Comparison of ENCODE assay signal across 10 cellular contexts in the genomic region with DNA sequence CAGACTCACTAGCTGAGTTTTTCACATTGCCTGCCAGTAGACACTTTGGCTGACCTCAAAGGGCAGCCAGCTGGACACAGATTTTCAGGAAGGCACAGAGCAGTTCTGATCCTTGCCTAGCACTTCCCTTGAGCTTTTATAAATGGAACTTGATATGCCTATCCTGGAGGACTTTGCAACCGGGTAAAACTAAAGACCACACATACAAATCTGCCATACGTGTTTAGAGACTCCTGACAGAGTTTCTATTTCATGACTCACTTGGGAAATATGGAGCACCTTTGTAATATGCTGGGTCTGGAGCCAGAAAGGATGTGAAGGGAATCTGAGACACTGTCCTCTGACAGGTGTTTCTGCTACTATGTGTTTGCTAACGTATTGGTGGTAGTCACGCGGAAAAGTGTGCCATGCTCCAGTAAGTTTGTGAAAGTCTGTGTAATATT. TPM values are rescaled to one million over a fixed set of nuclear protein-coding genes. Genes with fewer than 3 reads are reported as not detected.
DNase-seq lines count a peak whose midpoint lies in the region; ATAC-seq and TF ChIP-seq lines count a peak whose summit lies in the region.
"Had no signal": no experiment of that assay in that cellular context is flagged by ENCODE, and none has a peak within 500 bp of the region (broad histone marks: within the 10 kb centered on the region; RNA-seq: fewer than 3 reads in every experiment).

No MANE protein-coding gene starts in this region.

- no peaks in the 10 kb centered on the region for H3K27me3 ChIP-seq in AG04450 (ENCODE audit: control insufficient read depth, insufficient read depth, low read length)
- H3K27me3 ChIP-seq in MG63, result no peaks in the 10 kb centered on the region
- no peaks in the 10 kb centered on the region for H3K27me3 ChIP-seq in A673 (replicated peaks; ENCODE audit: insufficient read depth, low read depth, low read length, poor library complexity)
- H3K27me3 ChIP-seq in colonic mucosa, result no peaks in the 10 kb centered on the region
- no peaks in the 10 kb centered on the region for H3K27me3 ChIP-seq in effector memory CD4-positive, alpha-beta T cell (replicated peaks; ENCODE audit: control insufficient read depth, insufficient read depth, low read length, poor library complexity, severe bottlenecking)
- H3K27me3 ChIP-seq: BLaER1 treated with 17β-estradiol and CSF1 and Interleukin-3, amounts not matched to agents 10 nM and 100 nM had no signal

- POLR2A ChIA-PET in AG04450 (lab: Yijun Ruan, JAX) (interaction anchor here (1.5 kb wide), 4 partner anchors 10 to 183 kb away, joined by 5 to 8 read pairs (median 6); no protein-coding TSS in a partner anchor), A673 (lab: Charles Lee; ENCODE audit: low non-redundant PET) (no interaction called here)

- CTCF ChIA-PET in AG04450 (lab: Charles Lee) (interaction anchor here (1.8 to 3.5 kb wide), 2 partner anchors 15 to 457 kb away, joined by 13 to 32 read pairs; no protein-coding TSS in a partner anchor), A673 (lab: Charles Lee) (no interaction called here)

- H3K4me1 ChIP-seq in A673 (ENCODE audit: insufficient read depth, low read length, poor library complexity, severe bottlenecking) (no peaks in the 10 kb centered on the region), colonic mucosa (no peaks in the 10 kb centered on the region)
- no peaks in the 10 kb centered on the region for H3K4me1 ChIP-seq in effector memory CD4-positive, alpha-beta T cell (ENCODE audit: control insufficient read depth, insufficient read depth, low read length, poor library complexity, severe bottlenecking)

- TF ChIP-seq CTCF in AG04450 (IDR thresholded peaks at IDR 0.05; ENCODE audit: low read depth, low read length) (no peak), choroid plexus epithelial cell (conservative IDR thresholded peaks at IDR 0.05; ENCODE audit: low read depth, low read length) (no peak), A673 (conservative IDR thresholded peaks at IDR 0.05; ENCODE audit: low read depth, low read length) (no peak), colonic mucosa (IDR thresholded peaks at IDR 0.05) (no peak)

- no TSS peak for BruUV-seq in A673 (replicated peaks; lab: Mats Ljungman, UMichigan)

- DNase-seq in AG04450 (ENCODE audit: low read depth, low spot score) (peak; percentile 85), MG63 (peak; percentile 47), choroid plexus epithelial cell (ENCODE audit: low read depth) (peak; percentile 70), posterior cingulate gyrus (no peak), A673 (ENCODE audit: low spot score) (no peak), colonic mucosa (no peak)
- DNase-seq in effector memory CD4-positive, alpha-beta T cell, result no peak

- intact Hi-C loops in posterior cingulate gyrus (cut with DNase I), result no loop called here
- intact Hi-C loops in A673 (cut with micrococcal nuclease; ENCODE audit: unreplicated experiment), result no loop called here
- intact Hi-C loops in colonic mucosa (cut with DNase I), result no loop called here

- H3K4me3 ChIP-seq in AG04450 (ENCODE audit: low read depth, low read length), result no peak overlapping the region
- H3K4me3 ChIP-seq in MG63, result no peak overlapping the region
- no peak overlapping the region for H3K4me3 ChIP-seq in choroid plexus epithelial cell (ENCODE audit: low read depth, low read length)
- no peak overlapping the region for H3K4me3 ChIP-seq in A673 (ENCODE audit: low read depth, low read length, poor library complexity, severe bottlenecking)
- no peak overlapping the region for H3K4me3 ChIP-seq in colonic mucosa
- H3K4me3 ChIP-seq in effector memory CD4-positive, alpha-beta T cell (ENCODE audit: insufficient read depth, low read depth, low read length, poor library complexity, severe bottlenecking), result no peak overlapping the region
- H3K4me3 ChIP-seq: BLaER1 treated with 17β-estradiol and CSF1 and Interleukin-3, amounts not matched to agents 10 nM and 100 nM had no signal

- no peaks in the 10 kb centered on the region for H3K9me3 ChIP-seq in AG04450 (ENCODE audit: control insufficient read depth, insufficient read depth, low read length)
- no peaks in the 10 kb centered on the region for H3K9me3 ChIP-seq in MG63
- no peaks in the 10 kb centered on the region for H3K9me3 ChIP-seq in A673 (ENCODE audit: low read depth, low read length, poor library complexity, severe bottlenecking)
- H3K9me3 ChIP-seq in colonic mucosa, result no peaks in the 10 kb centered on the region
- no peaks in the 10 kb centered on the region for H3K9me3 ChIP-seq in effector memory CD4-positive, alpha-beta T cell (ENCODE audit: control insufficient read depth, low read length)
- H3K9me3 ChIP-seq: BLaER1 treated with 17β-estradiol and CSF1 and Interleukin-3, amounts not matched to agents 10 nM and 100 nM had no signal

- H3K27ac ChIP-seq in AG04450 (ENCODE audit: low read depth, low read length), result peak overlapping the region; percentile 33
- H3K27ac ChIP-seq in A673 (ENCODE audit: low read depth, low read length, poor library complexity, severe bottlenecking), result no peak overlapping the region
- no peak overlapping the region for H3K27ac ChIP-seq in colonic mucosa
- no peak overlapping the region for H3K27ac ChIP-seq in effector memory CD4-positive, alpha-beta T cell (ENCODE audit: insufficient read depth, low read length, poor library complexity, severe bottlenecking)
- H3K27ac ChIP-seq: BLaER1 treated with 17β-estradiol and CSF1 and Interleukin-3, amounts not matched to agents 10 nM and 100 nM had no signal

- H3K9ac ChIP-seq in colonic mucosa (ENCODE audit: low read depth in 2 of 2, low read length in 2 of 2), result no peak overlapping the region
- H3K9ac ChIP-seq: BLaER1 treated with 17β-estradiol and CSF1 and Interleukin-3, amounts not matched to agents 10 nM and 100 nM had no signal

- no peaks in the 10 kb centered on the region for H3K36me3 ChIP-seq in MG63
- H3K36me3 ChIP-seq in A673 (ENCODE audit: insufficient read depth, low read length, poor library complexity, severe bottlenecking), result no peaks in the 10 kb centered on the region
- no peaks in the 10 kb centered on the region for H3K36me3 ChIP-seq in colonic mucosa
- no peaks in the 10 kb centered on the region for H3K36me3 ChIP-seq in effector memory CD4-positive, alpha-beta T cell (ENCODE audit: control insufficient read depth, insufficient read depth, low read length)
- H3K36me3 ChIP-seq: BLaER1 treated with 17β-estradiol and CSF1 and Interleukin-3, amounts not matched to agents 10 nM and 100 nM had no signal

- peak; percentile 93 for ATAC-seq in GM21423 (IDR thresholded peaks at IDR 0.05; ENCODE audit: unreplicated experiment)

RNA-seq across cellular contexts. Expression of gene RASSF6, which starts 56.7 kb away (rescaled TPM):
- polyA plus RNA-seq in AG04450 (2011; rRNA removed), result 0.06 and 0.07 TPM in 2 replicates
- polyA minus RNA-seq in AG04450 (2011; rRNA and poly(A)+ RNA removed), result not detected in 2 replicates
- total RNA-seq in MG63 (2014; rRNA removed; shearing (Covaris generic); ENCODE audit: low replicate concordance), result not detected in 2 replicates
- total RNA-seq in A673 (2021), result not detected in 2 replicates
- total RNA-seq in colonic mucosa, result 10 to 100 TPM; 13.8 to 38.9 TPM
- total RNA-seq: neural crest cell had no signal

Comparison
In these comparisons a context has a peak if more than half of its experiments do, and no peak if none do; other contexts are left out.
1. DNase-seq: peak in AG04450 (single experiment), MG63 (single experiment) and choroid plexus epithelial cell (single experiment); none in posterior cingulate gyrus (0 of 10), A673 (single experiment), colonic mucosa (single experiment) and effector memory CD4-positive, alpha-beta T cell (0 of 3).
2. RNA of gene RASSF6, which starts 56.7 kb away (total RNA-seq): 13.8 to 38.9 TPM in colonic mucosa; not detected in MG63 and not detected in A673; every median in the first group is over 10 times any median in the second.